In the genomic region with DNA sequence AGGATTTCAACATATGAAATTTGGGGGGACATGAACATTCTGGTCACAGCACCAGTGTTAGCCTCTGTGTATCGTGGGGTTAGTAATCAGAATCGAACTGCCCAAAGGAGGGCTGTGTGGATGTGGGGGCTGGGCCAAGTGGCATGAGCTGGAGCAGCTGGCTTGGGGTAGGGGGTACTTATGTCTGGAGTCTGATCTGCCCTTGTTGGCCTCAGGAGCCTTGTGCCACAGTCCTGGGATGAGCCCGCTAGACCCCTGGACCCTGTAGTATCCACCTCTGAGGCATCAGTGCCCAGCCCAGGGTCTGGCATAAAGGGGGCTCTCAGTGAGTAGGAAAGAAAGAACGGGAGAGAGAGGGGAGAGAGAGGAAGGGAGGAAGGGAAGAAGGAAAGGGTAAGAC, we compare ENCODE assay signal across 1 cellular context.
TF ChIP-seq lines count a peak whose summit lies in the region.

No MANE protein-coding gene starts in this region.

TF ChIP-seq in SK-N-SH, 30 proteins besides CTCF, POLR2A, EP300 and RAD21 (continued from another document):
- TF ChIP-seq RXRA (IDR thresholded peaks at IDR 0.05; ENCODE audit: borderline replicate concordance, low read depth): no peak
- TF ChIP-seq GATA2 (CRISPR knock-in tag; IDR thresholded peaks at IDR 0.05): no peak
- no peak for TF ChIP-seq NFIC (IDR thresholded peaks at IDR 0.05; ENCODE audit: borderline replicate concordance)
- TF ChIP-seq, protein P1, sequence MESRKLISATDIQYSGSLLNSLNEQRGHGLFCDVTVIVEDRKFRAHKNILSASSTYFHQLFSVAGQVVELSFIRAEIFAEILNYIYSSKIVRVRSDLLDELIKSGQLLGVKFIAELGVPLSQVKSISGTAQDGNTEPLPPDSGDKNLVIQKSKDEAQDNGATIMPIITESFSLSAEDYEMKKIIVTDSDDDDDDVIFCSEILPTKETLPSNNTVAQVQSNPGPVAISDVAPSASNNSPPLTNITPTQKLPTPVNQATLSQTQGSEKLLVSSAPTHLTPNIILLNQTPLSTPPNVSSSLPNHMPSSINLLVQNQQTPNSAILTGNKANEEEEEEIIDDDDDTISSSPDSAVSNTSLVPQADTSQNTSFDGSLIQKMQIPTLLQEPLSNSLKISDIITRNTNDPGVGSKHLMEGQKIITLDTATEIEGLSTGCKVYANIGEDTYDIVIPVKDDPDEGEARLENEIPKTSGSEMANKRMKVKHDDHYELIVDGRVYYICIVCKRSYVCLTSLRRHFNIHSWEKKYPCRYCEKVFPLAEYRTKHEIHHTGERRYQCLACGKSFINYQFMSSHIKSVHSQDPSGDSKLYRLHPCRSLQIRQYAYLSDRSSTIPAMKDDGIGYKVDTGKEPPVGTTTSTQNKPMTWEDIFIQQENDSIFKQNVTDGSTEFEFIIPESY (IDR thresholded peaks at IDR 0.05; ENCODE audit: borderline replicate concordance, low read depth): no peak
